Comparison of ENCODE assay signal across 11 cellular contexts in genomic region chr5:77718934-77719610, GRCh38. TPM values are rescaled to one million over a fixed set of nuclear protein-coding genes. Genes with fewer than 3 reads are reported as not detected.
DNase-seq lines count a peak whose midpoint lies in the region; ATAC-seq, FAIRE-seq and TF ChIP-seq lines count a peak whose summit lies in the region.
"Had no signal": no experiment of that assay in that cellular context is flagged by ENCODE, and none has a peak within 500 bp of the region (broad histone marks: within the 10 kb centered on the region; RNA-seq: fewer than 3 reads in every experiment).

No MANE protein-coding gene starts in this region.

- TF ChIP-seq CTCF in GM12864 (IDR thresholded peaks at IDR 0.05; ENCODE audit: low read depth, low read length, missing control alignments), result no peak

- no peaks in the 10 kb centered on the region for H3K9me3 Mint-ChIP-seq in activated CD4-positive, alpha-beta memory T cell treated with anti-CD3 and anti-CD28 coated beads for 36 hours

- ATAC-seq in GM19397 (IDR thresholded peaks at IDR 0.05; ENCODE audit: unreplicated experiment), result peak; percentile 63
- ATAC-seq in HG02981 (IDR thresholded peaks at IDR 0.05; ENCODE audit: unreplicated experiment), result peak; percentile 50
- ATAC-seq in GM18505 (IDR thresholded peaks at IDR 0.05; ENCODE audit: unreplicated experiment), result no peak

- H3K27me3 Mint-ChIP-seq in activated CD4-positive, alpha-beta memory T cell treated with anti-CD3 and anti-CD28 coated beads for 36 hours, result no peaks in the 10 kb centered on the region

- DNase-seq in GM12864 (ENCODE audit: low read depth), result peak; percentile 15
- peak; percentile 18 for DNase-seq in activated CD4-positive, alpha-beta memory T cell treated with anti-CD3 and anti-CD28 coated beads for 36 hours
- no peak for DNase-seq in GM12892 (ENCODE audit: insufficient read length)
- no peak for DNase-seq in NCI-H2029 (lab: John Stamatoyannopoulos, UW)
- no peak for DNase-seq in KG1 (lab: John Stamatoyannopoulos, UW)
- DNase-seq: effector memory CD4-positive, alpha-beta T cell; NCI-H510A treated with DMSO at 0.1 percent for 48 hours had no signal

- intact Hi-C loops in activated CD4-positive, alpha-beta memory T cell treated with anti-CD3 and anti-CD28 coated beads for 36 hours (cut with micrococcal nuclease), result loop anchor here (2.0 kb wide), 1 partner anchor 58 kb away; the partner anchor contains the start of gene TBCA

- CTCF ChIA-PET in activated CD4-positive, alpha-beta memory T cell treated with anti-CD3 and anti-CD28 coated beads for 36 hours (lab: Charles Lee), result no interaction called here

- no peak overlapping the region for H3K4me3 ChIP-seq in GM12864 (ENCODE audit: low read depth, low read length)
- H3K4me3 ChIP-seq: ascending aorta had no signal

- no peak overlapping the region for H3K4me3 Mint-ChIP-seq in activated CD4-positive, alpha-beta memory T cell treated with anti-CD3 and anti-CD28 coated beads for 36 hours

- POLR2A ChIA-PET in activated CD4-positive, alpha-beta memory T cell treated with anti-CD3 and anti-CD28 coated beads for 36 hours (lab: Charles Lee), result no interaction called here

- H3K4me1 Mint-ChIP-seq in activated CD4-positive, alpha-beta memory T cell treated with anti-CD3 and anti-CD28 coated beads for 36 hours (ENCODE audit: low read depth), result peaks cover 29% of the 10 kb centered on the region

- peaks cover 5% of the 10 kb centered on the region for H3K36me3 Mint-ChIP-seq in activated CD4-positive, alpha-beta memory T cell treated with anti-CD3 and anti-CD28 coated beads for 36 hours

- peak overlapping the region; percentile 88 for H3K27ac Mint-ChIP-seq in activated CD4-positive, alpha-beta memory T cell treated with anti-CD3 and anti-CD28 coated beads for 36 hours

- no peak for FAIRE-seq in GM12892 (lab: Jason Lieb, UNC)

- no peak for TF ChIP-seq POLR2A in GM12892 (IDR thresholded peaks at IDR 0.05; ENCODE audit: low read depth, low read length)
- TF ChIP-seq POLR2A in GM18505 (IDR thresholded peaks at IDR 0.05; ENCODE audit: borderline replicate concordance, extremely low read depth, insufficient read depth, insufficient read length), result no peak

RNA-seq across cellular contexts. Expression of gene TBCA, which starts 57.1 kb away (rescaled TPM):
- 100 to 1,000 TPM; 206 to 220 TPM for total RNA-seq in activated CD4-positive, alpha-beta memory T cell treated with anti-CD3 and anti-CD28 coated beads for 36 hours
- 256 TPM for polyA plus RNA-seq in GM12892 (2012; ENCODE audit: missing spikeins)

Comparison
In these comparisons a context has a peak if more than half of its experiments do, and no peak if none do; other contexts are left out.
1. DNase-seq: peak in GM12864 (single experiment) and activated CD4-positive, alpha-beta memory T cell treated with anti-CD3 and anti-CD28 coated beads for 36 hours (single experiment); none in GM12892 (single experiment), NCI-H2029 (single experiment) and KG1 (single experiment).